In genomic region chr16:3190949-3191353, GRCh38 we compare ENCODE assay signal across 11 cellular contexts. TPM values are rescaled to one million over a fixed set of nuclear protein-coding genes. Genes with fewer than 3 reads are reported as not detected.
A peak's percentile ranks its signal among the peaks of the same experiment; 100 is the strongest.
DNase-seq lines count a peak whose midpoint lies in the region; ATAC-seq, FAIRE-seq and TF ChIP-seq lines count a peak whose summit lies in the region.
"Had no signal": no experiment of that assay in that cellular context is flagged by ENCODE, and none has a peak within 500 bp of the region (broad histone marks: within the 10 kb centered on the region; RNA-seq: fewer than 3 reads in every experiment).

No MANE protein-coding gene starts in this region.

- TF ChIP-seq POLR2A in H54 (IDR thresholded peaks at IDR 0.05; ENCODE audit: low read depth, low read length) = no peak

- H3K4me3 ChIP-seq in CD4-positive, CD25-positive, alpha-beta regulatory T cell (ENCODE audit: low read depth, low read length) = peak overlapping the region; percentile 50
- H3K4me3 ChIP-seq in HEK293 (ENCODE audit: low read depth, low read length) = peak overlapping the region; percentile 19
- H3K4me3 ChIP-seq: ovary had no signal

- no peaks in the 10 kb centered on the region for H3K9me3 ChIP-seq in CD4-positive, CD25-positive, alpha-beta regulatory T cell (ENCODE audit: control insufficient read depth in 2 of 2, low read length in 2 of 2)
- no peaks in the 10 kb centered on the region for H3K9me3 ChIP-seq in HEK293 (ENCODE audit: control insufficient read depth, insufficient read depth, low read depth, low read length)

- ATAC-seq in CD4-positive, CD25-positive, alpha-beta regulatory T cell (ENCODE audit: low read depth in 2 of 2) = peak in 1 of 2 donors; percentile 37

- H3K36me3 Mint-ChIP-seq in CD4-positive, CD25-positive, alpha-beta regulatory T cell = peaks cover 4% of the 10 kb centered on the region
- H3K36me3 Mint-ChIP-seq in activated T-helper 2 cell treated with anti-CD3 and anti-CD28 coated beads, Interferon-gamma antibody, Interleukin-2, Interleukin-4, amounts not matched to agents 10 μg/mL and 5 μg/mL and 100 μg/mL, durations not matched to agents 14 hours and 24 hours and 36 hours (ENCODE audit: low read depth) = no peaks in the 10 kb centered on the region

- no peaks in the 10 kb centered on the region for H3K36me3 ChIP-seq in CD4-positive, CD25-positive, alpha-beta regulatory T cell (ENCODE audit: control insufficient read depth, insufficient read depth, low read length)
- no peaks in the 10 kb centered on the region for H3K36me3 ChIP-seq in HEK293 (ENCODE audit: control insufficient read depth in 2 of 2, insufficient read depth in 1 of 2, low read length in 2 of 2)
- H3K36me3 ChIP-seq: ovary had no signal

- peak overlapping the region; percentile 55 to 84 (median 80) for H3K4me3 Mint-ChIP-seq in CD4-positive, CD25-positive, alpha-beta regulatory T cell
- peak overlapping the region; percentile 70 for H3K4me3 Mint-ChIP-seq in activated T-helper 2 cell treated with anti-CD3 and anti-CD28 coated beads, Interferon-gamma antibody, Interleukin-2, Interleukin-4, amounts not matched to agents 10 μg/mL and 5 μg/mL and 100 μg/mL, durations not matched to agents 14 hours and 24 hours and 36 hours (ENCODE audit: low read depth)

- intact Hi-C loops in activated T-helper 2 cell treated with anti-CD3 and anti-CD28 coated beads, Interferon-gamma antibody, Interleukin-2, Interleukin-4, amounts not matched to agents 10 μg/mL and 5 μg/mL and 100 μg/mL, durations not matched to agents 14 hours and 24 hours and 36 hours (cut with micrococcal nuclease) = loop anchor here (2.0 kb wide), 1 partner anchor 20 kb away; no protein-coding TSS in a partner anchor

- H3K4me1 Mint-ChIP-seq in CD4-positive, CD25-positive, alpha-beta regulatory T cell = peaks cover 21 to 51% (median 33%) of the 10 kb centered on the region in 4 donors
- peaks cover 26% of the 10 kb centered on the region for H3K4me1 Mint-ChIP-seq in activated T-helper 2 cell treated with anti-CD3 and anti-CD28 coated beads, Interferon-gamma antibody, Interleukin-2, Interleukin-4, amounts not matched to agents 10 μg/mL and 5 μg/mL and 100 μg/mL, durations not matched to agents 14 hours and 24 hours and 36 hours (ENCODE audit: low read depth)

- no peak for TF ChIP-seq CTCF in HEK293 (tag by site-specific recombination; IDR thresholded peaks at IDR 0.05)

- CTCF ChIA-PET in HEK293 (lab: Yijun Ruan, JAX) = interaction anchor here (0.5 kb wide), 1 partner anchor 19 kb away, joined by 3 read pairs; no protein-coding TSS in a partner anchor

- peaks cover 96% of the 10 kb centered on the region for H3K27me3 Mint-ChIP-seq in CD4-positive, CD25-positive, alpha-beta regulatory T cell
- H3K27me3 Mint-ChIP-seq in activated T-helper 2 cell treated with anti-CD3 and anti-CD28 coated beads, Interferon-gamma antibody, Interleukin-2, Interleukin-4, amounts not matched to agents 10 μg/mL and 5 μg/mL and 100 μg/mL, durations not matched to agents 14 hours and 24 hours and 36 hours (ENCODE audit: low read depth) = peaks cover 59% of the 10 kb centered on the region

- H3K27me3 ChIP-seq in CD4-positive, CD25-positive, alpha-beta regulatory T cell (ENCODE audit: control insufficient read depth, insufficient read depth, low read length) = peaks cover 33% of the 10 kb centered on the region
- H3K27me3 ChIP-seq: ovary had no signal

- no peak for FAIRE-seq in H54 (lab: Jason Lieb, UNC)
- FAIRE-seq: TTC549 had no signal

- H3K27ac Mint-ChIP-seq in CD4-positive, CD25-positive, alpha-beta regulatory T cell = peak overlapping the region; percentile 2 to 86 (median 73)
- H3K27ac Mint-ChIP-seq in activated T-helper 2 cell treated with anti-CD3 and anti-CD28 coated beads, Interferon-gamma antibody, Interleukin-2, Interleukin-4, amounts not matched to agents 10 μg/mL and 5 μg/mL and 100 μg/mL, durations not matched to agents 14 hours and 24 hours and 36 hours = no peak overlapping the region

- peaks cover 38% of the 10 kb centered on the region for H3K4me1 ChIP-seq in CD4-positive, CD25-positive, alpha-beta regulatory T cell (ENCODE audit: control insufficient read depth, insufficient read depth, low read length, poor library complexity, severe bottlenecking)
- no peaks in the 10 kb centered on the region for H3K4me1 ChIP-seq in HEK293 (ENCODE audit: control insufficient read depth, insufficient read depth, low read length)

- DNase-seq in CD4-positive, CD25-positive, alpha-beta regulatory T cell = peak in 1 of 3 donors; percentile 55
- no peak for DNase-seq in activated T-helper 2 cell treated with anti-CD3 and anti-CD28 coated beads, Interferon-gamma antibody, Interleukin-2, Interleukin-4, amounts not matched to agents 10 μg/mL and 5 μg/mL and 100 μg/mL, durations not matched to agents 14 hours and 24 hours and 36 hours (ENCODE audit: low spot score)
- DNase-seq in kidney tubule cell (ENCODE audit: low spot score) = peak; percentile 43
- no peak for DNase-seq in H54 (ENCODE audit: insufficient read length, low spot score)
- no peak for DNase-seq in HT-29 (ENCODE audit: low spot score)
- DNase-seq in SHP77 (lab: John Stamatoyannopoulos, UW) = no peak
- no peak for DNase-seq in NCI-H524 treated with DMSO at 0.1 percent for 48 hours (lab: John Stamatoyannopoulos, UW)
- DNase-seq: ovary had no signal

- POLR2A ChIA-PET in HEK293 (lab: Yijun Ruan, JAX) = interaction anchor here (1.1 to 2.0 kb wide), 3 partner anchors 19 to 93 kb away, joined by 3 to 8 read pairs (median 7); partner anchors contain the start of gene ZNF263

- H3K9me3 Mint-ChIP-seq in CD4-positive, CD25-positive, alpha-beta regulatory T cell = peaks cover 0 to 16% (median 0%) of the 10 kb centered on the region in 7 donors
- no peaks in the 10 kb centered on the region for H3K9me3 Mint-ChIP-seq in activated T-helper 2 cell treated with anti-CD3 and anti-CD28 coated beads, Interferon-gamma antibody, Interleukin-2, Interleukin-4, amounts not matched to agents 10 μg/mL and 5 μg/mL and 100 μg/mL, durations not matched to agents 14 hours and 24 hours and 36 hours

- H3K27ac ChIP-seq in CD4-positive, CD25-positive, alpha-beta regulatory T cell (ENCODE audit: insufficient read depth, low read length, poor library complexity, severe bottlenecking) = no peak overlapping the region
- no peak overlapping the region for H3K27ac ChIP-seq in HEK293 (ENCODE audit: extremely low read depth, low read depth, low read length)
- H3K27ac ChIP-seq: epithelial cell of prostate, ovary had no signal

TF ChIP-seq in HEK293, 187 proteins besides CTCF, POLR2A, EP300 and RAD21:
- TF ChIP-seq OSR2 (tag by site-specific recombination; IDR thresholded peaks at IDR 0.05) = peak; percentile 36; the same call in 1 of the 2 replicates
- TF ChIP-seq ZNF768 (tag by site-specific recombination; IDR thresholded peaks at IDR 0.05) = 0 out of 2 replicates have a peak, but pooled peaks have one; percentile 28
- 0 out of 2 replicates have a peak, but pooled peaks have one; percentile 15 for TF ChIP-seq ZFP37 (tag by site-specific recombination; IDR thresholded peaks at IDR 0.05)
- peak; percentile 71 for TF ChIP-seq ZNF341 (tag by site-specific recombination; IDR thresholded peaks at IDR 0.05; ENCODE audit: low read depth)
- TF ChIP-seq ZNF785 (tag by site-specific recombination; IDR thresholded peaks at IDR 0.05) = no peak
- TF ChIP-seq ZNF777 (tag by site-specific recombination; IDR thresholded peaks at IDR 0.05; ENCODE audit: borderline replicate concordance) = 0 out of 2 replicates have a peak, but pooled peaks have one; percentile 51
- TF ChIP-seq YY2 (tag by site-specific recombination; IDR thresholded peaks at IDR 0.05) = no peak
- peak; percentile 92 for TF ChIP-seq ZBTB17 (tag by site-specific recombination; IDR thresholded peaks at IDR 0.05)

RNA-seq across cellular contexts. Expression of gene OR1F1, which starts 2.9 kb away (rescaled TPM):
- not detected for total RNA-seq in CD4-positive, CD25-positive, alpha-beta regulatory T cell
- under 1 TPM in 3 of 4 donors, not detected in 1; 0.20 to 0.70 (median 0.61) TPM for polyA plus RNA-seq in CD4-positive, CD25-positive, alpha-beta regulatory T cell
- total RNA-seq in activated T-helper 2 cell treated with anti-CD3 and anti-CD28 coated beads, Interferon-gamma antibody, Interleukin-2, Interleukin-4, amounts not matched to agents 10 μg/mL and 5 μg/mL and 100 μg/mL, durations not matched to agents 14 hours and 24 hours and 36 hours = not detected in 2 replicates
- total RNA-seq in HT-29 (2014; rRNA removed; shearing (Covaris generic)) = not detected in 2 replicates
- total RNA-seq: ovary had no signal
- polyA plus RNA-seq: ovary had no signal

RNA-seq across cellular contexts. Expression of gene ZNF200, which starts 44.0 kb away (rescaled TPM):
- total RNA-seq in CD4-positive, CD25-positive, alpha-beta regulatory T cell = 12.8 TPM
- polyA plus RNA-seq in CD4-positive, CD25-positive, alpha-beta regulatory T cell = 10 to 100 TPM; 15.3 to 24.5 (median 19.5) TPM
- 11.0 and 12.2 TPM in 2 replicates for total RNA-seq in activated T-helper 2 cell treated with anti-CD3 and anti-CD28 coated beads, Interferon-gamma antibody, Interleukin-2, Interleukin-4, amounts not matched to agents 10 μg/mL and 5 μg/mL and 100 μg/mL, durations not matched to agents 14 hours and 24 hours and 36 hours
- total RNA-seq in HT-29 (2014; rRNA removed; shearing (Covaris generic)) = 5.6 and 8.6 TPM in 2 replicates

RNA-seq across cellular contexts. Expression of gene ZNF213, which starts 56.1 kb away (rescaled TPM):
- total RNA-seq in CD4-positive, CD25-positive, alpha-beta regulatory T cell = 3.8 TPM
- 1 to 10 TPM; 1.9 to 2.3 (median 2.1) TPM for polyA plus RNA-seq in CD4-positive, CD25-positive, alpha-beta regulatory T cell
- total RNA-seq in activated T-helper 2 cell treated with anti-CD3 and anti-CD28 coated beads, Interferon-gamma antibody, Interleukin-2, Interleukin-4, amounts not matched to agents 10 μg/mL and 5 μg/mL and 100 μg/mL, durations not matched to agents 14 hours and 24 hours and 36 hours = 9.1 and 9.3 TPM in 2 replicates
- 5.8 and 7.2 TPM in 2 replicates for total RNA-seq in HT-29 (2014; rRNA removed; shearing (Covaris generic))
